In genomic region chr4:94462572-94462971, GRCh38 we compare ENCODE assay signal across 21 cellular contexts.
"Had no signal": no experiment of that assay in that cellular context is flagged by ENCODE, and none has a peak within 500 bp of the region (broad histone marks: within the 10 kb centered on the region; RNA-seq: fewer than 3 reads in every experiment).

No MANE protein-coding gene starts in this region.

- H3K4me3 Mint-ChIP-seq: activated CD8-positive, alpha-beta memory T cell treated with anti-CD3 and anti-CD28 coated beads, Interleukin-2, amount 10 ng/mL, durations not matched to agents 7 days and 5 days; activated naive CD4-positive, alpha-beta T cell treated with anti-CD3 and anti-CD28 coated beads for 36 hours; activated naive CD8-positive, alpha-beta T cell treated with anti-CD3 and anti-CD28 coated beads, Interleukin-2, amount 50 U/mL, for 24 hours; nephron; stimulated activated naive CD8-positive, alpha-beta T cell treated with anti-CD3 and anti-CD28 coated beads, Interleukin-15, amount 100 ng/mL, for 72 hours had no signal

- H3K4me3 ChIP-seq: upper lobe of right lung had no signal

- H3K27me3 Mint-ChIP-seq: activated CD8-positive, alpha-beta memory T cell treated with anti-CD3 and anti-CD28 coated beads, Interleukin-2, amount 10 ng/mL, durations not matched to agents 7 days and 5 days; activated naive CD8-positive, alpha-beta T cell treated with anti-CD3 and anti-CD28 coated beads, Interleukin-2, amount 50 U/mL, for 24 hours; stimulated activated naive CD8-positive, alpha-beta T cell treated with anti-CD3 and anti-CD28 coated beads, Interleukin-15, amount 100 ng/mL, for 72 hours had no signal

- ATAC-seq: activated CD8-positive, alpha-beta memory T cell treated with anti-CD3 and anti-CD28 coated beads, Interleukin-2, amount 10 ng/mL, durations not matched to agents 7 days and 5 days; activated naive CD8-positive, alpha-beta T cell treated with anti-CD3 and anti-CD28 coated beads, Interleukin-2, amount 50 U/mL, for 24 hours; sciatic nerve; stimulated activated naive CD8-positive, alpha-beta T cell treated with anti-CD3 and anti-CD28 coated beads, Interleukin-15, amount 100 ng/mL, for 72 hours; upper lobe of right lung had no signal

- H3K36me3 ChIP-seq: upper lobe of right lung had no signal

- H3K27me3 ChIP-seq: upper lobe of right lung had no signal

- FAIRE-seq: astrocyte, colon, endometrium, islet of Langerhans had no signal

- DNase-seq: activated CD4-positive, alpha-beta T cell treated with anti-CD3 and anti-CD28 coated beads for 1 hour; activated CD4-positive, alpha-beta T cell treated with anti-CD3 and anti-CD28 coated beads, Interleukin-2, amount 50 U/mL, for 48 hours; activated CD8-positive, alpha-beta memory T cell treated with anti-CD3 and anti-CD28 coated beads, Interleukin-2, amount 10 ng/mL, durations not matched to agents 7 days and 5 days; activated naive CD4-positive, alpha-beta T cell treated with anti-CD3 and anti-CD28 coated beads for 36 hours; activated naive CD8-positive, alpha-beta T cell treated with anti-CD3 and anti-CD28 coated beads, Interleukin-2, amount 50 U/mL, for 24 hours; activated T-cell treated with anti-CD3 and anti-CD28 coated beads, Interleukin-2, amount 50 U/mL, for 1 hour; foreskin fibroblast; head of caudate nucleus; occipital lobe; stimulated activated CD4-positive, alpha-beta T cell treated with anti-CD3 and anti-CD28 coated beads, Interleukin-1b, Interleukin-23, amount 100 ng/mL, for 48 hours; stimulated activated naive CD8-positive, alpha-beta T cell treated with anti-CD3 and anti-CD28 coated beads, Interleukin-15, amount 100 ng/mL, for 72 hours; T-helper 1 cell; T1000; upper lobe of right lung had no signal

- H3K9me3 ChIP-seq: upper lobe of right lung had no signal

- H3K9me3 Mint-ChIP-seq: activated naive CD4-positive, alpha-beta T cell treated with anti-CD3 and anti-CD28 coated beads for 36 hours; activated naive CD8-positive, alpha-beta T cell treated with anti-CD3 and anti-CD28 coated beads, Interleukin-2, amount 50 U/mL, for 24 hours; activated T-helper 2 cell treated with anti-CD3 and anti-CD28 coated beads, Interferon-gamma antibody, Interleukin-2, Interleukin-4, amounts not matched to agents 10 μg/mL and 5 μg/mL and 100 μg/mL, durations not matched to agents 14 hours and 24 hours and 36 hours; nephron; stimulated activated naive CD8-positive, alpha-beta T cell treated with anti-CD3 and anti-CD28 coated beads, Interleukin-15, amount 100 ng/mL, for 72 hours had no signal

- H3K27ac Mint-ChIP-seq: activated CD8-positive, alpha-beta memory T cell treated with anti-CD3 and anti-CD28 coated beads, Interleukin-2, amount 10 ng/mL, durations not matched to agents 7 days and 5 days; activated naive CD4-positive, alpha-beta T cell treated with anti-CD3 and anti-CD28 coated beads for 36 hours; activated naive CD8-positive, alpha-beta T cell treated with anti-CD3 and anti-CD28 coated beads, Interleukin-2, amount 50 U/mL, for 24 hours; activated T-helper 2 cell treated with anti-CD3 and anti-CD28 coated beads, Interferon-gamma antibody, Interleukin-2, Interleukin-4, amounts not matched to agents 10 μg/mL and 5 μg/mL and 100 μg/mL, durations not matched to agents 14 hours and 24 hours and 36 hours; stimulated activated naive CD8-positive, alpha-beta T cell treated with anti-CD3 and anti-CD28 coated beads, Interleukin-15, amount 100 ng/mL, for 72 hours had no signal

- H3K27ac ChIP-seq: upper lobe of right lung had no signal
